19 cellular contexts compared by ENCODE assay signal in the genomic region with DNA sequence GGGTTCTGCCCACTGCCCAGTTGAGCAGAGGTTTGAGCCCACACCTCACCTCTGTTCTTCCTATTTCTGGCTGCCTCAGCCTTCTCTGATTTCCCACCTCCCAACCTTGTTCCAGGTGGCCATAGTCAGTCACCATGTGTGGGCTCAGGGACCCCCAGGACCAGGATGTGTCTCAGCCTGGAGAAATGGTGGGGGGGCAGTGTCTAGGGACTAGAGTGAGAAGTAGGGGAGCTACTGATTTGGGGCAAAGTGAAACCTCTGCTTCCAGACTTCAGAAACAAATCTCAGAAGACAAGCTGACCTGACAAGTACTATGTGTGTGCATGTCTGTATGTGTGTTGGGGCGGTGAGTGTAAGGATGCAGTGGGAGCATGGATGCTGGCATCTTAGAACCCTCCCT. TPM values are rescaled to one million over a fixed set of nuclear protein-coding genes. Genes with fewer than 3 reads are reported as not detected.
DNase-seq lines count a peak whose midpoint lies in the region; ATAC-seq and TF ChIP-seq lines count a peak whose summit lies in the region.
"Had no signal": no experiment of that assay in that cellular context is flagged by ENCODE, and none has a peak within 500 bp of the region (broad histone marks: within the 10 kb centered on the region; RNA-seq: fewer than 3 reads in every experiment).

No MANE protein-coding gene starts in this region.

- H3K27me3 ChIP-seq in BLaER1 (no peaks in the 10 kb centered on the region), tibial artery (no peaks in the 10 kb centered on the region), SK-N-SH (ENCODE audit: insufficient read depth) (no peaks in the 10 kb centered on the region)
- no peaks in the 10 kb centered on the region for H3K27me3 ChIP-seq in CD8-positive, alpha-beta T cell (ENCODE audit: insufficient read depth, low read length)
- H3K27me3 ChIP-seq: BE2C, brain microvascular endothelial cell, spleen had no signal

- H3K36me3 Mint-ChIP-seq in CD8-positive, alpha-beta T cell: no peaks in the 10 kb centered on the region
- peaks cover 1% of the 10 kb centered on the region for H3K36me3 Mint-ChIP-seq in activated CD8-positive, alpha-beta T cell treated with anti-CD3 and anti-CD28 coated beads for 36 hours (ENCODE audit: low read depth)

- no peaks in the 10 kb centered on the region for H4K20me1 ChIP-seq in BLaER1
- H4K20me1 ChIP-seq in SK-N-SH (ENCODE audit: insufficient read depth): no peaks in the 10 kb centered on the region

- peaks cover 19% of the 10 kb centered on the region for H3K4me1 Mint-ChIP-seq in CD8-positive, alpha-beta T cell (ENCODE audit: low read depth)
- peaks cover 14% of the 10 kb centered on the region for H3K4me1 Mint-ChIP-seq in activated CD8-positive, alpha-beta T cell treated with anti-CD3 and anti-CD28 coated beads for 36 hours (ENCODE audit: low read depth)

- H3K36me3 ChIP-seq in BLaER1 (no peaks in the 10 kb centered on the region), tibial artery (no peaks in the 10 kb centered on the region), SK-N-SH (replicated peaks in 1 of 2; ENCODE audit: control insufficient read depth in 1 of 2, insufficient read depth in 2 of 2, low read length in 1 of 2) (no peaks in the 10 kb centered on the region)
- H3K36me3 ChIP-seq in CD8-positive, alpha-beta T cell (ENCODE audit: insufficient read depth, low read length): no peaks in the 10 kb centered on the region
- H3K36me3 ChIP-seq: brain microvascular endothelial cell, spleen had no signal

- no peak for TF ChIP-seq EP300 in SK-N-SH (IDR thresholded peaks at IDR 0.05; ENCODE audit: borderline replicate concordance in 1 of 2, low read depth in 1 of 2, low read length in 1 of 2)

- peak overlapping the region; percentile 100; the same call in 1 of the 2 replicates for H3K27ac ChIP-seq in BLaER1
- no peak overlapping the region for H3K27ac ChIP-seq in CD8-positive, alpha-beta T cell (ENCODE audit: low read depth, low read length)
- no peak overlapping the region for H3K27ac ChIP-seq in tibial artery
- no peak overlapping the region for H3K27ac ChIP-seq in SK-N-SH (ENCODE audit: low read depth in 2 of 2, low read length in 1 of 2)
- H3K27ac ChIP-seq: brain microvascular endothelial cell, VCaP had no signal

- H3K79me2 ChIP-seq in SK-N-SH (ENCODE audit: insufficient read depth): peaks cover 10% of the 10 kb centered on the region; the same call in 1 of the 2 replicates

- DNase-seq in CD8-positive, alpha-beta T cell: no peak
- no peak for DNase-seq in activated CD8-positive, alpha-beta T cell treated with anti-CD3 and anti-CD28 coated beads for 36 hours
- DNase-seq in myocyte (ENCODE audit: low read depth) (peak; percentile 27), NCI-H2227 (lab: John Stamatoyannopoulos, UW; ENCODE audit: unreplicated experiment) (no peak), tibial artery (no peak), SK-N-SH (no peak)
- DNase-seq: BE2C; brain microvascular endothelial cell; effector CD8-positive, alpha-beta T cell; KG1; mesendoderm; NCI-H1417 treated with DMSO at 0.1 percent for 48 hours; NCI-H345; OCI-M1; spleen had no signal

- CTCF ChIA-PET in CD8-positive, alpha-beta T cell (lab: Charles Lee): interaction anchor here (0.7 to 4.1 kb wide), 8 partner anchors 9 to 236 kb away, joined by 3 to 52 read pairs (median 8); a partner anchor contains a TSS
- CTCF ChIA-PET in activated CD8-positive, alpha-beta T cell treated with anti-CD3 and anti-CD28 coated beads for 36 hours (lab: Charles Lee): interaction anchor here (0.8 to 8.4 kb wide), 7 partner anchors 15 to 292 kb away, joined by 3 to 131 read pairs (median 10); no protein-coding TSS in a partner anchor
- CTCF ChIA-PET in SK-N-SH (lab: Yijun Ruan, JAX): interaction anchor here (0.7 to 10.7 kb wide), 8 partner anchors 16 to 293 kb away, joined by 3 to 226 read pairs (median 6); no protein-coding TSS in a partner anchor

- peaks cover 6% of the 10 kb centered on the region for H3F3A ChIP-seq in SK-N-SH (replicated peaks; ENCODE audit: insufficient read depth)

- 83% methylated on average over 1 of the region's 1 CpG for WGBS in SK-N-SH (ENCODE audit: low lambda C conversion rate)

- H3K9me2 ChIP-seq in SK-N-SH: no peaks in the 10 kb centered on the region

- H2AFZ ChIP-seq in SK-N-SH (ENCODE audit: low read depth): no peak overlapping the region

- H3K4me1 ChIP-seq in BLaER1: peaks cover 56% of the 10 kb centered on the region
- H3K4me1 ChIP-seq in CD8-positive, alpha-beta T cell (ENCODE audit: insufficient read depth, low read length): peaks cover 17% of the 10 kb centered on the region
- H3K4me1 ChIP-seq in tibial artery: peaks cover 0 to 26% (median 14%) of the 10 kb centered on the region in 4 donors
- H3K4me1 ChIP-seq in SK-N-SH (ENCODE audit: control insufficient read depth in 1 of 2, insufficient read depth in 2 of 2, low read depth in 1 of 2, low read length in 1 of 2): peaks cover 16 to 50% of the 10 kb centered on the region in 2 experiments

- peak overlapping the region; percentile 98 for H3K9ac ChIP-seq in BLaER1
- no peak overlapping the region for H3K9ac ChIP-seq in SK-N-SH

- no peak overlapping the region for H3K4me3 ChIP-seq in BLaER1
- no peak overlapping the region for H3K4me3 ChIP-seq in CD8-positive, alpha-beta T cell (ENCODE audit: low read depth, low read length)
- no peak overlapping the region for H3K4me3 ChIP-seq in tibial artery
- H3K4me3 ChIP-seq in SK-N-SH (ENCODE audit: low read depth in 2 of 2, low read length in 1 of 2): no peak overlapping the region
- H3K4me3 ChIP-seq: spleen had no signal

- no peaks in the 10 kb centered on the region for H3K27me3 Mint-ChIP-seq in CD8-positive, alpha-beta T cell (ENCODE audit: low read depth)
- no peaks in the 10 kb centered on the region for H3K27me3 Mint-ChIP-seq in activated CD8-positive, alpha-beta T cell treated with anti-CD3 and anti-CD28 coated beads for 36 hours

- peak overlapping the region; percentile 82 for H3K27ac Mint-ChIP-seq in CD8-positive, alpha-beta T cell
- peak overlapping the region; percentile 89 for H3K27ac Mint-ChIP-seq in activated CD8-positive, alpha-beta T cell treated with anti-CD3 and anti-CD28 coated beads for 36 hours

- no peak for ATAC-seq in CD8-positive, alpha-beta T cell
- no peak for ATAC-seq in activated CD8-positive, alpha-beta T cell treated with anti-CD3 and anti-CD28 coated beads for 36 hours

- TF ChIP-seq CTCF in CD8-positive, alpha-beta T cell (IDR thresholded peaks at IDR 0.05): no peak
- TF ChIP-seq CTCF in activated CD8-positive, alpha-beta T cell treated with anti-CD3 and anti-CD28 coated beads for 36 hours (IDR thresholded peaks at IDR 0.05): no peak
- TF ChIP-seq CTCF in tibial artery (IDR thresholded peaks at IDR 0.05): no peak
- no peak for TF ChIP-seq CTCF in SK-N-SH (IDR thresholded peaks at IDR 0.05)

- TF ChIP-seq RAD21 in SK-N-SH (IDR thresholded peaks at IDR 0.05; ENCODE audit: low read length): no peak

- POLR2A ChIA-PET in CD8-positive, alpha-beta T cell (lab: Charles Lee): interaction anchor here (1.5 to 2.9 kb wide), 2 partner anchors 36 to 237 kb away, joined by 9 to 16 read pairs; a partner anchor contains a TSS
- POLR2A ChIA-PET in activated CD8-positive, alpha-beta T cell treated with anti-CD3 and anti-CD28 coated beads for 36 hours (lab: Charles Lee): interaction anchor here (1.6 to 7.1 kb wide), 3 partner anchors 16 to 36 kb away, joined by 5 to 51 read pairs (median 50); a partner anchor contains a TSS
- POLR2A ChIA-PET in SK-N-SH (lab: Yijun Ruan, JAX): interaction anchor here (0.5 to 1.7 kb wide), 3 partner anchors 20 to 36 kb away, joined by 3 to 7 read pairs (median 3); no protein-coding TSS in a partner anchor

- intact Hi-C loops in CD8-positive, alpha-beta T cell (cut with DNase I, micrococcal nuclease): loop anchor here (10.0 kb wide), 1 partner anchor 420 kb away; a partner anchor contains a TSS
- intact Hi-C loops in activated CD8-positive, alpha-beta T cell treated with anti-CD3 and anti-CD28 coated beads for 36 hours (cut with micrococcal nuclease): no loop called here
- intact Hi-C loops in tibial artery (cut with DNase I; ENCODE audit: low total_unique reads): loop anchor here (5.0 to 10.0 kb wide), 2 partner anchors 37 to 480 kb away; no protein-coding TSS in a partner anchor

- H3K4me2 ChIP-seq in BLaER1 (peak overlapping the region; percentile 91), SK-N-SH (no peak overlapping the region)

- H3K9me3 Mint-ChIP-seq in CD8-positive, alpha-beta T cell: no peaks in the 10 kb centered on the region
- no peaks in the 10 kb centered on the region for H3K9me3 Mint-ChIP-seq in activated CD8-positive, alpha-beta T cell treated with anti-CD3 and anti-CD28 coated beads for 36 hours

- no peaks in the 10 kb centered on the region for H3K9me3 ChIP-seq in BLaER1
- H3K9me3 ChIP-seq in CD8-positive, alpha-beta T cell (ENCODE audit: low read length): no peaks in the 10 kb centered on the region
- H3K9me3 ChIP-seq in tibial artery: no peaks in the 10 kb centered on the region
- H3K9me3 ChIP-seq in SK-N-SH: no peaks in the 10 kb centered on the region
- H3K9me3 ChIP-seq: BE2C, spleen had no signal

- H3K4me3 Mint-ChIP-seq in CD8-positive, alpha-beta T cell: peak overlapping the region; percentile 58
- peak overlapping the region; percentile 77 for H3K4me3 Mint-ChIP-seq in activated CD8-positive, alpha-beta T cell treated with anti-CD3 and anti-CD28 coated beads for 36 hours

RNA-seq across cellular contexts. Expression of a gene that starts 22.9 kb away (rescaled TPM):
- total RNA-seq in CD8-positive, alpha-beta T cell: 1 to 10 TPM; 5.0 to 5.6 TPM
- 10 to 100 TPM; 19.8 to 23.5 TPM for total RNA-seq in activated CD8-positive, alpha-beta T cell treated with anti-CD3 and anti-CD28 coated beads for 36 hours
- total RNA-seq in myocyte: 104 and 161 TPM in 2 replicates
- polyA plus RNA-seq in myocyte (2012): 47.7 TPM
- 4.4 and 5.5 TPM in 2 replicates for polyA plus RNA-seq in SK-N-SH (2012; rRNA removed)
- 3.3 and 4.2 TPM in 2 replicates for polyA plus RNA-seq in SK-N-SH (2012; cell fraction: cytosol; rRNA removed)
- 4.8 and 7.5 TPM in 2 replicates for polyA plus RNA-seq in SK-N-SH (2012; cell fraction: nucleus; rRNA removed)

RNA-seq across cellular contexts. Expression of a gene that starts 35.1 kb away (rescaled TPM):
- total RNA-seq in CD8-positive, alpha-beta T cell: not detected
- not detected for total RNA-seq in activated CD8-positive, alpha-beta T cell treated with anti-CD3 and anti-CD28 coated beads for 36 hours
- not detected in 2 replicates for total RNA-seq in myocyte
- polyA plus RNA-seq in myocyte (2012): 2.1 TPM
- polyA plus RNA-seq in SK-N-SH (2012; rRNA removed): not detected in 2 replicates
- polyA plus RNA-seq in SK-N-SH (2012; cell fraction: cytosol; rRNA removed): under 0.01 and 0.01 TPM in 2 replicates
- polyA plus RNA-seq in SK-N-SH (2012; cell fraction: nucleus; rRNA removed): 0.01 and 0.04 TPM in 2 replicates
- total RNA-seq: temporal lobe had no signal

RNA-seq across cellular contexts. Expression of a gene that starts 35.2 kb away (rescaled TPM):
- not detected for total RNA-seq in CD8-positive, alpha-beta T cell
- total RNA-seq in activated CD8-positive, alpha-beta T cell treated with anti-CD3 and anti-CD28 coated beads for 36 hours: not detected
- not detected in 2 replicates for total RNA-seq in myocyte
- 0.20 TPM for polyA plus RNA-seq in myocyte (2012)
- polyA plus RNA-seq in SK-N-SH (2012; rRNA removed): 0.02 TPM in 1 of 2 replicates, not detected in the other
- 0.01 and 0.09 TPM in 2 replicates for polyA plus RNA-seq in SK-N-SH (2012; cell fraction: cytosol; rRNA removed)
- 0.44 and 1.2 TPM in 2 replicates for polyA plus RNA-seq in SK-N-SH (2012; cell fraction: nucleus; rRNA removed)
- total RNA-seq: Daoy had no signal

RNA-seq across cellular contexts. Expression of a gene that starts 50.8 kb away (rescaled TPM):
- total RNA-seq in CD8-positive, alpha-beta T cell: not detected
- not detected for total RNA-seq in activated CD8-positive, alpha-beta T cell treated with anti-CD3 and anti-CD28 coated beads for 36 hours
- total RNA-seq in myocyte: not detected in 2 replicates
- polyA plus RNA-seq in myocyte (2012): not detected
- not detected in 2 replicates for polyA plus RNA-seq in SK-N-SH (2012; rRNA removed)
- polyA plus RNA-seq in SK-N-SH (2012; cell fraction: cytosol; rRNA removed): not detected in 2 replicates
- not detected in 2 replicates for polyA plus RNA-seq in SK-N-SH (2012; cell fraction: nucleus; rRNA removed)
- total RNA-seq: Daoy, spleen, temporal lobe had no signal

RNA-seq across cellular contexts. Expression of a gene that starts 50.9 kb away (rescaled TPM):
- under 1 TPM in 1 of 2 experiments, not detected in 1; 0.05 TPM for total RNA-seq in CD8-positive, alpha-beta T cell
- under 1 TPM; 0.05 to 0.18 TPM for total RNA-seq in activated CD8-positive, alpha-beta T cell treated with anti-CD3 and anti-CD28 coated beads for 36 hours
- total RNA-seq in myocyte: not detected in 2 replicates
- polyA plus RNA-seq in myocyte (2012): 0.03 TPM
- polyA plus RNA-seq in SK-N-SH (2012; rRNA removed): 0.02 TPM in 1 of 2 replicates, not detected in the other
- polyA plus RNA-seq in SK-N-SH (2012; cell fraction: cytosol; rRNA removed): under 0.01 and 0.01 TPM in 2 replicates
- 0.02 TPM in 2 replicates for polyA plus RNA-seq in SK-N-SH (2012; cell fraction: nucleus; rRNA removed)
- total RNA-seq: spleen, temporal lobe had no signal
